21 cellular contexts compared by ENCODE assay signal in genomic region chr9:4503103-4503502, GRCh38. TPM values are rescaled to one million over a fixed set of nuclear protein-coding genes. Genes with fewer than 3 reads are reported as not detected.
DNase-seq lines count a peak whose midpoint lies in the region; ATAC-seq, FAIRE-seq and TF ChIP-seq lines count a peak whose summit lies in the region.
"Had no signal": no experiment of that assay in that cellular context is flagged by ENCODE, and none has a peak within 500 bp of the region (broad histone marks: within the 10 kb centered on the region; RNA-seq: fewer than 3 reads in every experiment).

No MANE protein-coding gene starts in this region.

- H3K9ac ChIP-seq in liver (ENCODE audit: low read depth in 1 of 2, low read length in 2 of 2) (no peak overlapping the region), HepG2 (ENCODE audit: insufficient read depth, low read depth, low read length) (no peak overlapping the region), GM12878 (ENCODE audit: control insufficient read depth, insufficient read depth, low read length) (no peak overlapping the region), smooth muscle cell (ENCODE audit: low read depth) (no peak overlapping the region)
- H3K9ac ChIP-seq: BLaER1 had no signal

- H3K9me3 ChIP-seq in liver (ENCODE audit: control insufficient read depth in 4 of 4, low read length in 3 of 4) = no peaks in the 10 kb centered on the region
- no peaks in the 10 kb centered on the region for H3K9me3 ChIP-seq in HepG2 (ENCODE audit: low read length)
- H3K9me3 ChIP-seq in GM12878 (replicated peaks; ENCODE audit: control insufficient read depth, insufficient read depth, low read length) = no peaks in the 10 kb centered on the region
- no peaks in the 10 kb centered on the region for H3K9me3 ChIP-seq in right lobe of liver
- no peaks in the 10 kb centered on the region for H3K9me3 ChIP-seq in smooth muscle cell (replicated peaks; ENCODE audit: low read depth)
- H3K9me3 ChIP-seq: BLaER1 had no signal

- TF ChIP-seq RAD21 in liver (IDR thresholded peaks at IDR 0.05) = peak; percentile 60 to 69
- no peak for TF ChIP-seq RAD21 in HepG2 (CRISPR knock-in tag; IDR thresholded peaks at IDR 0.05)
- TF ChIP-seq RAD21 in GM12878 (IDR thresholded peaks at IDR 0.05; ENCODE audit: insufficient read depth, low read depth, low read length) = no peak

- SMC1A ChIA-PET in GM12878 (lab: Charles Lee; ENCODE audit: uncharacterized antibody, unreplicated experiment) = interaction anchor here (0.8 to 1.0 kb wide), 3 partner anchors 11 to 16 kb away, joined by 3 to 4 read pairs (median 3); no protein-coding TSS in a partner anchor

- peaks cover 12 to 63% (median 53%) of the 10 kb centered on the region in 4 donors for H3K4me1 ChIP-seq in liver (ENCODE audit: control insufficient read depth in 4 of 4, insufficient read depth in 4 of 4, low read length in 3 of 4)
- H3K4me1 ChIP-seq in HepG2 (ENCODE audit: insufficient read depth, low read length) = 0 out of 2 replicates have a peak, but pooled peaks cover 6% of the 10 kb centered on the region
- peaks cover 13% of the 10 kb centered on the region for H3K4me1 ChIP-seq in GM12878 (ENCODE audit: control insufficient read depth, insufficient read depth, low read length)
- H3K4me1 ChIP-seq in right lobe of liver = peaks cover 0 to 87% (median 36%) of the 10 kb centered on the region in 4 donors
- peaks cover 17% of the 10 kb centered on the region for H3K4me1 ChIP-seq in smooth muscle cell (ENCODE audit: low read depth)
- H3K4me1 ChIP-seq: BLaER1 had no signal

- peaks cover 21% of the 10 kb centered on the region for H3F3A ChIP-seq in smooth muscle cell (ENCODE audit: low read depth)

- H3K36me3 ChIP-seq in liver (ENCODE audit: control insufficient read depth in 4 of 4, insufficient read depth in 3 of 4, low read depth in 1 of 4, low read length in 3 of 4) = peaks cover 0 to 4% (median under 1%) of the 10 kb centered on the region in 4 donors
- no peaks in the 10 kb centered on the region for H3K36me3 ChIP-seq in HepG2 (replicated peaks in 1 of 2; ENCODE audit: control insufficient read depth in 1 of 2, insufficient read depth in 2 of 2, low read length in 2 of 2)
- H3K36me3 ChIP-seq in GM12878 (ENCODE audit: control insufficient read depth in 2 of 2, insufficient read depth in 2 of 2, low read length in 1 of 2) = no peaks in the 10 kb centered on the region; a peak in 2 of 4 replicates
- H3K36me3 ChIP-seq in right lobe of liver = no peaks in the 10 kb centered on the region
- H3K36me3 ChIP-seq in smooth muscle cell (ENCODE audit: low read depth) = no peaks in the 10 kb centered on the region
- H3K36me3 ChIP-seq: BLaER1 had no signal

- WGBS in liver = 32% methylated on average over 2 of the region's 2 CpGs
- WGBS in HepG2 (ENCODE audit: low lambda C conversion rate) = 7% methylated on average over 2 of the region's 2 CpGs
- WGBS in GM12878 (ENCODE audit: insufficient coverage, insufficient replicate concordance, low lambda C conversion rate, missing lambda C conversion rate) = 98% methylated on average over 2 of the region's 2 CpGs
- 18% methylated on average over 2 of the region's 2 CpGs for WGBS in right lobe of liver (ENCODE audit: insufficient coverage, low coverage, low lambda C conversion rate, missing lambda C conversion rate)
- 22% methylated on average over 2 of the region's 2 CpGs for WGBS in smooth muscle cell (ENCODE audit: low lambda C conversion rate)

- H3K4me3 Mint-ChIP-seq in activated naive CD8-positive, alpha-beta T cell treated with anti-CD3 and anti-CD28 coated beads for 36 hours = no peak overlapping the region
- H3K4me3 Mint-ChIP-seq: CD14-positive monocyte; CD8-positive, alpha-beta T cell; GM23338; IgD-negative memory B cell had no signal

- H3K27ac ChIP-seq in liver (ENCODE audit: low read depth in 1 of 2, low read length in 2 of 2) = peak overlapping the region; percentile 60 to 64
- no peak overlapping the region for H3K27ac ChIP-seq in HepG2 (ENCODE audit: extremely low read length, insufficient read depth, low read length)
- H3K27ac ChIP-seq in GM12878 (ENCODE audit: control insufficient read depth, insufficient read depth) = 0 out of 2 replicates have a peak overlapping the region, but pooled peaks have one; percentile 9
- H3K27ac ChIP-seq in right lobe of liver = peak overlapping the region; percentile 53 to 84 (median 81)
- H3K27ac ChIP-seq in smooth muscle cell (ENCODE audit: low read depth) = peak overlapping the region; percentile 57
- H3K27ac ChIP-seq: BLaER1 had no signal

- FAIRE-seq in HepG2 (lab: Jason Lieb, UNC) (no peak), GM12878 (lab: Jason Lieb, UNC) (no peak)
- FAIRE-seq: D721Med, H54, HTR-8/SVneo had no signal

- no peak for TF ChIP-seq POLR2A in HepG2 (IDR thresholded peaks at IDR 0.05; ENCODE audit: insufficient read depth in 1 of 2, low read depth in 2 of 2, low read length in 2 of 2)
- TF ChIP-seq POLR2A in GM12878 (IDR thresholded peaks at IDR 0.05; ENCODE audit: low read depth, low read length) = no peak
- peak; percentile 30 for TF ChIP-seq POLR2A in right lobe of liver (IDR thresholded peaks at IDR 0.05)

- DNase-seq in HepG2 (ENCODE audit: low spot score) = no peak
- no peak for DNase-seq in GM12878 (ENCODE audit: low read depth, low spot score)
- DNase-seq in right lobe of liver = no peak
- DNase-seq in smooth muscle cell (lab: John Stamatoyannopoulos, UW; ENCODE audit: unreplicated experiment) = no peak
- no peak for DNase-seq in stimulated activated CD4-positive, alpha-beta T cell treated with anti-CD3 and anti-CD28 coated beads, Interleukin-2, amount 100 ng/mL, for 24 hours
- no peak for DNase-seq in activated naive CD8-positive, alpha-beta T cell treated with anti-CD3 and anti-CD28 coated beads for 36 hours
- DNase-seq: 8988T; CD8-positive, alpha-beta T cell; DMS79; GDM1; HCEC 1CT; KBM-7 had no signal

- BruUV-seq in HepG2 (replicated peaks; lab: Mats Ljungman, UMichigan) (no TSS peak), GM12878 (replicated peaks; lab: Mats Ljungman, UMichigan) (no TSS peak)

- no peak overlapping the region for H2AFZ ChIP-seq in HepG2 (ENCODE audit: low read length)
- H2AFZ ChIP-seq in GM12878 (ENCODE audit: control insufficient read depth, low read depth, low read length) = no peak overlapping the region
- no peak overlapping the region for H2AFZ ChIP-seq in smooth muscle cell (ENCODE audit: low read depth)
- H2AFZ ChIP-seq: GM23338 had no signal

- CTCF ChIA-PET in HepG2 (lab: Yijun Ruan, JAX; ENCODE audit: low intra/inter-chr PET ratio, low total read pairs) (no interaction called here), GM12878 (lab: Yijun Ruan, JAX) (interaction anchor here (0.7 to 2.6 kb wide), 3 partner anchors 9 to 187 kb away, joined by 3 to 9 read pairs (median 3); no protein-coding TSS in a partner anchor)

- TF ChIP-seq CTCF in liver (IDR thresholded peaks at IDR 0.05; ENCODE audit: low read depth, low read length, missing input control) = no peak
- TF ChIP-seq CTCF in HepG2 (CRISPR knock-in tag; IDR thresholded peaks at IDR 0.05) = no peak
- no peak for TF ChIP-seq CTCF in GM12878 (IDR thresholded peaks at IDR 0.05 in 2 of 3, conservative IDR thresholded peaks at IDR 0.05 in 1 of 3; ENCODE audit: control insufficient read depth in 2 of 3, extremely low read depth in 1 of 3, insufficient read depth in 1 of 3, low read depth in 3 of 3, low read length in 3 of 3)
- TF ChIP-seq CTCF in right lobe of liver (IDR thresholded peaks at IDR 0.05) = no peak
- no peak for TF ChIP-seq CTCF in smooth muscle cell (IDR thresholded peaks at IDR 0.05; ENCODE audit: borderline replicate concordance, insufficient read depth, poor library complexity, severe bottlenecking)

- intact Hi-C loops in HepG2 (cut with micrococcal nuclease; ENCODE audit: unreplicated experiment) (no loop called here), GM12878 (cut with micrococcal nuclease; ENCODE audit: unreplicated experiment) (no loop called here), right lobe of liver (cut with DNase I) (no loop called here)

- RAD21 ChIA-PET in GM12878 (lab: Charles Lee; ENCODE audit: unreplicated experiment) = interaction anchor here (1.5 kb wide), 1 partner anchor 12 kb away, joined by 7 read pairs; the partner anchor contains the start of gene SLC1A1

- no peak overlapping the region for H3K27ac Mint-ChIP-seq in activated naive CD8-positive, alpha-beta T cell treated with anti-CD3 and anti-CD28 coated beads for 36 hours
- H3K27ac Mint-ChIP-seq: CD14-positive monocyte; CD8-positive, alpha-beta T cell; GM23338; IgD-negative memory B cell had no signal

- H3K9me3 Mint-ChIP-seq in activated naive CD8-positive, alpha-beta T cell treated with anti-CD3 and anti-CD28 coated beads for 36 hours = no peaks in the 10 kb centered on the region
- H3K9me3 Mint-ChIP-seq: CD8-positive, alpha-beta T cell; GM23338; IgD-negative memory B cell had no signal

- no peaks in the 10 kb centered on the region for H3K27me3 ChIP-seq in liver (ENCODE audit: control insufficient read depth in 4 of 4, insufficient read depth in 4 of 4, low read length in 3 of 4)
- no peaks in the 10 kb centered on the region for H3K27me3 ChIP-seq in HepG2 (ENCODE audit: control insufficient read depth in 1 of 2, insufficient read depth in 2 of 2, low read length in 2 of 2)
- no peaks in the 10 kb centered on the region for H3K27me3 ChIP-seq in GM12878 (replicated peaks in 1 of 2; ENCODE audit: control insufficient read depth in 2 of 2, insufficient read depth in 2 of 2, low read length in 1 of 2)
- H3K27me3 ChIP-seq in right lobe of liver = no peaks in the 10 kb centered on the region
- no peaks in the 10 kb centered on the region for H3K27me3 ChIP-seq in smooth muscle cell (ENCODE audit: low read depth)
- H3K27me3 ChIP-seq: BLaER1 had no signal

- H3K36me3 Mint-ChIP-seq in activated naive CD8-positive, alpha-beta T cell treated with anti-CD3 and anti-CD28 coated beads for 36 hours = no peaks in the 10 kb centered on the region
- H3K36me3 Mint-ChIP-seq: CD14-positive monocyte; CD8-positive, alpha-beta T cell; IgD-negative memory B cell had no signal

- ATAC-seq in HepG2 = no peak
- ATAC-seq in GM12878 = no peak
- peak; percentile 68 to 85 (median 76) for ATAC-seq in right lobe of liver
- ATAC-seq in GM21723 (IDR thresholded peaks at IDR 0.05; ENCODE audit: unreplicated experiment) = no peak
- ATAC-seq: CD8-positive, alpha-beta T cell; GM23338 had no signal

- no peaks in the 10 kb centered on the region for H4K20me1 ChIP-seq in HepG2 (ENCODE audit: insufficient read depth, low read length)
- no peaks in the 10 kb centered on the region for H4K20me1 ChIP-seq in GM12878 (ENCODE audit: control insufficient read depth, insufficient read depth)
- H4K20me1 ChIP-seq in smooth muscle cell (ENCODE audit: low read depth) = no peaks in the 10 kb centered on the region
- H4K20me1 ChIP-seq: BLaER1 had no signal

- H3K4me1 Mint-ChIP-seq in activated naive CD8-positive, alpha-beta T cell treated with anti-CD3 and anti-CD28 coated beads for 36 hours = peaks cover 3% of the 10 kb centered on the region
- H3K4me1 Mint-ChIP-seq: CD14-positive monocyte had no signal

- in situ Hi-C loops in HepG2 (cut with HindIII; ENCODE audit: extremely low pct_ligation_motif_present, low pct_unique_long_range_greater_than_20kb) = no loop called here
- in situ Hi-C loops in GM12878 (cut with MboI) = no loop called here

- H3K4me3 ChIP-seq in liver (ENCODE audit: low read depth in 1 of 3, low read length in 3 of 3) (no peak overlapping the region), HepG2 (replicated peaks in 1 of 3; ENCODE audit: insufficient read depth in 1 of 3, low read depth in 2 of 3, low read length in 3 of 3) (no peak overlapping the region), GM12878 (no peak overlapping the region), right lobe of liver (no peak overlapping the region), smooth muscle cell (no peak overlapping the region)
- H3K4me3 ChIP-seq: BLaER1, GM23338 had no signal

- H3K4me2 ChIP-seq in HepG2 (ENCODE audit: low read depth, low read length) = no peak overlapping the region
- no peak overlapping the region for H3K4me2 ChIP-seq in GM12878 (ENCODE audit: control insufficient read depth, insufficient read depth)
- H3K4me2 ChIP-seq in smooth muscle cell = peak overlapping the region; percentile 57
- H3K4me2 ChIP-seq: BLaER1, GM23338 had no signal

- no peaks in the 10 kb centered on the region for H3K27me3 Mint-ChIP-seq in activated naive CD8-positive, alpha-beta T cell treated with anti-CD3 and anti-CD28 coated beads for 36 hours

- no peaks in the 10 kb centered on the region for H3K79me2 ChIP-seq in HepG2 (ENCODE audit: insufficient read depth, low read length)
- H3K79me2 ChIP-seq in GM12878 (ENCODE audit: control insufficient read depth, insufficient read depth, low read length) = peaks cover 33% of the 10 kb centered on the region
- no peaks in the 10 kb centered on the region for H3K79me2 ChIP-seq in smooth muscle cell (ENCODE audit: low read depth)

- no peak for TF ChIP-seq EP300 in HepG2 (IDR thresholded peaks at IDR 0.05; ENCODE audit: low read depth in 2 of 2, low read length in 2 of 2)
- TF ChIP-seq EP300 in HepG2 (CRISPR knock-in tag; IDR thresholded peaks at IDR 0.05; ENCODE audit: borderline replicate concordance) = no peak
- TF ChIP-seq EP300 in GM12878 (IDR thresholded peaks at IDR 0.05; ENCODE audit: borderline replicate concordance in 1 of 2, control insufficient read depth in 1 of 2, low read depth in 2 of 2, low read length in 2 of 2) = no peak

- POLR2A ChIA-PET in HepG2 (lab: Yijun Ruan, JAX) = no interaction called here
- POLR2A ChIA-PET in GM12878 (lab: Charles Lee) = no interaction called here

RNA-seq across cellular contexts. Expression of gene SLC1A1, which starts 12.8 kb away (rescaled TPM):
- total RNA-seq in liver (10 to 100 TPM in 1 of 2 donors, under 1 TPM in 1; 0.33 to 86.0 TPM), HepG2 (2016; rRNA removed; fragmentation: Illumina TruSeq; extraction: Trizol) (not detected in 2 replicates), GM12878 (2014; rRNA removed) (24.9 and 27.6 TPM in 2 replicates), GM12878 (2014; rRNA removed; fragmentation: Illumina TruSeq; extraction: Trizol) (20.6 and 21.6 TPM in 2 replicates), GM12878 (2021) (19.1 and 19.4 TPM in 2 replicates), right lobe of liver (10 to 100 TPM; 22.0 to 82.7 (median 38.7) TPM), smooth muscle cell (15.6 and 19.3 TPM in 2 replicates)
- polyA plus RNA-seq in liver (10 to 100 TPM; 24.3 to 42.2 TPM), HepG2 (2011; rRNA removed) (not detected in 2 replicates), GM12878 (2011; rRNA removed) (4.2 and 5.4 TPM in 2 replicates), GM12878 (2014; fragmentation: Illumina TruSeq; extraction: Trizol) (23.8 and 30.9 TPM in 2 replicates), GM12878 (2014; fragmentation: Nextera tagmentation; extraction: Ambion mirVana) (1 to 10 TPM; 7.3 to 8.7 TPM), GM12878 (2014; rRNA removed) (16.0 and 18.8 TPM in 2 replicates), GM12878 (2016; fragmentation: Nextera tagmentation; extraction: Ambion mirVana) (10 to 100 TPM; 17.8 to 17.9 TPM), smooth muscle cell (6.1 and 11.3 TPM in 2 replicates)
- not detected in 2 replicates for total RNA-seq in HepG2 (2016; cell fraction: cytosol; rRNA removed; fragmentation: Illumina TruSeq; extraction: Trizol; ENCODE audit: low read depth)
- total RNA-seq in HepG2 (2016; cell fraction: insoluble cytoplasmic fraction; rRNA removed; fragmentation: Illumina TruSeq; extraction: Trizol) = not detected in 2 replicates
- total RNA-seq in HepG2 (2016; cell fraction: membrane; rRNA removed; fragmentation: Illumina TruSeq; extraction: Trizol) = not detected in 2 replicates
- total RNA-seq in HepG2 (2016; cell fraction: nucleus; rRNA removed; fragmentation: Illumina TruSeq; extraction: Trizol) = not detected in 2 replicates
- not detected in 2 replicates for polyA plus RNA-seq in HepG2 (2011; cell fraction: cytosol; rRNA removed)
- polyA plus RNA-seq in HepG2 (2011; cell fraction: nucleus; rRNA removed) = not detected in 2 replicates
- polyA plus RNA-seq in HepG2 (2012) = not detected in 2 replicates
- not detected in 2 replicates for polyA plus RNA-seq in HepG2 (2016; cell fraction: cytosol; fragmentation: Illumina TruSeq; extraction: Trizol; ENCODE audit: low read depth)
- not detected in 2 replicates for polyA plus RNA-seq in HepG2 (2016; cell fraction: insoluble cytoplasmic fraction; fragmentation: Illumina TruSeq; extraction: Trizol; ENCODE audit: low read depth)
- polyA plus RNA-seq in HepG2 (2016; cell fraction: membrane; fragmentation: Illumina TruSeq; extraction: Trizol; ENCODE audit: low read depth) = not detected in 2 replicates
- polyA plus RNA-seq in HepG2 (2016; cell fraction: nucleus; fragmentation: Illumina TruSeq; extraction: Trizol; ENCODE audit: insufficient read depth, low read depth) = not detected in 2 replicates
- 10.5 TPM in 1 of 2 replicates, not detected in the other for polyA minus RNA-seq in HepG2 (2011; rRNA and poly(A)+ RNA removed; ENCODE audit: low replicate concordance)
- not detected in 2 replicates for polyA minus RNA-seq in HepG2 (2011; cell fraction: cytosol; rRNA and poly(A)+ RNA removed)
- not detected in 2 replicates for polyA minus RNA-seq in HepG2 (2011; cell fraction: nucleus; rRNA and poly(A)+ RNA removed)
- 11.1 and 11.9 TPM in 2 replicates for total RNA-seq in GM12878 (2013; cell fraction: nucleolus; rRNA removed)
- 5.1 TPM for polyA plus RNA-seq in GM12878 (2011; ENCODE audit: low read depth)
- polyA plus RNA-seq in GM12878 (2011; cell fraction: cytosol; rRNA removed) = 2.6 and 2.8 TPM in 2 replicates
- 2.4 and 2.7 TPM in 2 replicates for polyA plus RNA-seq in GM12878 (2011; cell fraction: nucleus; rRNA removed)
- polyA plus RNA-seq in GM12878 (2012) = 7.0 and 10.9 TPM in 2 replicates
- polyA minus RNA-seq in GM12878 (2011; rRNA and poly(A)+ RNA removed) = 4.1 and 4.6 TPM in 2 replicates
- polyA minus RNA-seq in GM12878 (2011; cell fraction: cytosol; rRNA and poly(A)+ RNA removed) = 1.5 and 2.4 TPM in 2 replicates
- polyA minus RNA-seq in GM12878 (2011; cell fraction: nucleus; rRNA and poly(A)+ RNA removed) = 1.2 and 1.7 TPM in 2 replicates
- total RNA-seq in activated naive CD8-positive, alpha-beta T cell treated with anti-CD3 and anti-CD28 coated beads for 36 hours = under 1 TPM; 0.10 to 0.23 TPM
- total RNA-seq: CD8-positive, alpha-beta T cell had no signal
- polyA plus RNA-seq: CD14-positive monocyte, IgD-negative memory B cell had no signal

Comparison
In these comparisons a context has a peak if more than half of its experiments do, and no peak if none do; other contexts are left out.
1. ATAC-seq: peak in right lobe of liver (4 of 4); none in HepG2 (single experiment), GM12878 (single experiment) and GM21723 (single experiment).